In the genomic region with DNA sequence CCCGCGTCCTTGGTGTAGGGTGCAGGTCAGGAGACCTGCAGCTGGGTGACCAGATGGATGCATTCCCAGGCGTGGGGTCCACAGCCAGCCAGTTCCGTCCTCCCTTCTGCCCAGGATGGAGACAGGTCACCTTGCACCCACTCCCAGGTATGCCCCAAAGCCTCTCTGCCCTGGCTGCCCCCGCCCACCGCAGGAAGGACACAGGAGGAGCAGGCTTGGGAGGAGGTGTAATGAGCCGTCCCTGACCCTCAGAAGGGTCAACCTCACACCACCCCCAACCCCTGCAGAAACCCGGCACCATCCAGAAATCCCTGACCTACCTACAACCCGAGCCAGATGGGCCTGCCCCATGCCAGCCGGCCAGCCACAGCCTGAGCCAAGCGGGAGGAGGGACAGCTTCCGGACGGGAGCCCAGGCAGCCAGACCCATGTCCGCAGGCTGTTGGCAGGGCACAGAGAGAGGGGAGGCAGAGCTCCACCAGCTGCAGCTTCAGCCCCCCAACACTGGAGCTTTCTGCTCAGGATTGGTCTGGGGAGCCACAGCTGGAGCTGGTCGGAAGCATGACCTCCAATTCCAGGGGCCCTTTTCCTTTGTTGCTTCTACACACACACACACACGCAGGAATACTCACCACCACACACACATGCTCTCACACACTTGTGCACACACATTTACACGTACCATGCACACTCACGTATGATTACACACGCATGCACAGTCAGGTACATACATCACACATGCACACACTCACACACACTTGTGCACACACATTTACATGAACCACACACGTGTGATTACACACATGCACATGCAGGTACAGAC, we compare ENCODE assay signal across 16 cellular contexts. TPM values are rescaled to one million over a fixed set of nuclear protein-coding genes. Genes with fewer than 3 reads are reported as not detected.
DNase-seq lines count a peak whose midpoint lies in the region; ATAC-seq and TF ChIP-seq lines count a peak whose summit lies in the region.
"Had no signal": no experiment of that assay in that cellular context is flagged by ENCODE, and none has a peak within 500 bp of the region (broad histone marks: within the 10 kb centered on the region; RNA-seq: fewer than 3 reads in every experiment).

No MANE protein-coding gene starts in this region.

- H3K4me1 ChIP-seq in psoas muscle, result peaks cover 34% of the 10 kb centered on the region
- H3K4me1 ChIP-seq: HAP-1 had no signal

- H3K36me3 ChIP-seq in H7 (replicated peaks; ENCODE audit: control insufficient read depth, insufficient read depth, low read length), result no peaks in the 10 kb centered on the region
- no peaks in the 10 kb centered on the region for H3K36me3 ChIP-seq in psoas muscle (ENCODE audit: insufficient read depth in 1 of 2, low read depth in 1 of 2)
- no peaks in the 10 kb centered on the region for H3K36me3 ChIP-seq in WERI-Rb-1
- H3K36me3 ChIP-seq: HAP-1 had no signal

- H3K4me3 ChIP-seq in H7 (ENCODE audit: insufficient read depth, low read depth, low read length), result no peak overlapping the region
- no peak overlapping the region for H3K4me3 ChIP-seq in psoas muscle
- H3K4me3 ChIP-seq in WERI-Rb-1 (ENCODE audit: low read depth, low read length), result no peak overlapping the region
- H3K4me3 ChIP-seq: HAP-1, PC-9 had no signal

- WGBS in psoas muscle, 3 donors, result 24 to 34% (median 33%) methylated on average over 19 to 20 of the region's 20 CpGs

- H3K27me3 ChIP-seq in H7 (ENCODE audit: control insufficient read depth, insufficient read depth, low read length) (peaks cover 23% of the 10 kb centered on the region), psoas muscle (ENCODE audit: insufficient read depth in 3 of 3, low read length in 2 of 3) (peaks cover 0 to 2% (median 1%) of the 10 kb centered on the region in 3 donors), WERI-Rb-1 (ENCODE audit: insufficient read depth, low read depth, severe bottlenecking) (peaks cover 70% of the 10 kb centered on the region)

- ATAC-seq in left cardiac atrium, result peak in 1 of 2 donors; percentile 43
- peak; percentile 19 to 30 (median 21) for ATAC-seq in psoas muscle
- ATAC-seq in HG02588 (IDR thresholded peaks at IDR 0.05; ENCODE audit: unreplicated experiment), result no peak
- ATAC-seq: activated T-cell treated with anti-CD3 and anti-CD28 coated beads, Interleukin-2, amount 50 U/mL, for 72 hours; natural killer cell had no signal

- TF ChIP-seq CTCF in psoas muscle (IDR thresholded peaks at IDR 0.05) (no peak), WERI-Rb-1 (IDR thresholded peaks at IDR 0.05; ENCODE audit: low read depth, low read length) (no peak)

- H3K27ac ChIP-seq in angular gyrus (ENCODE audit: low read depth, low read length) (peak overlapping the region; percentile 18), psoas muscle (peak overlapping the region; percentile 41), WERI-Rb-1 (no peak overlapping the region)
- H3K27ac ChIP-seq: PC-9 had no signal

- intact Hi-C loops in left cardiac atrium (cut with DNase I) (no loop called here), psoas muscle (cut with DNase I) (loop anchor here in 1 of 2 donors (10.0 kb wide), 1 partner anchor 90 kb away; a partner anchor contains a TSS)

- DNase-seq in H7 (peak; percentile 51), left cardiac atrium (peak; percentile 24), psoas muscle (peak in 1 of 2 donors; percentile 77), ecto neural progenitor cell (ENCODE audit: low spot score) (no peak), inferior parietal cortex (ENCODE audit: extremely low spot score) (no peak), WERI-Rb-1 (no peak)
- DNase-seq: activated CD4-positive, alpha-beta T cell treated with anti-CD3 and anti-CD28 coated beads, Interleukin-2, amount 50 U/mL, for 4 hours; activated T-cell treated with anti-CD3 and anti-CD28 coated beads, Interleukin-2, amount 50 U/mL, for 72 hours; CD4-positive, CD25-positive, alpha-beta regulatory T cell; mesenchymal stem cell; natural killer cell; NCI-H1105 treated with DMSO at 0.1 percent for 48 hours; PC-9 had no signal

- H3K9me3 ChIP-seq in psoas muscle (no peaks in the 10 kb centered on the region), WERI-Rb-1 (ENCODE audit: severe bottlenecking) (no peaks in the 10 kb centered on the region)
- H3K9me3 ChIP-seq: HAP-1 had no signal

RNA-seq across cellular contexts. Expression of a gene that starts 5.3 kb away (rescaled TPM):
- total RNA-seq in H7 (2014; rRNA removed; shearing (Covaris generic)), result 0.42 and 0.74 TPM in 2 replicates
- total RNA-seq in left cardiac atrium (under 1 TPM; 0.27 to 0.76 TPM), psoas muscle (1 to 10 TPM; 1.6 to 6.1 (median 2.7) TPM)
- 1 to 10 TPM in 1 of 3 donors, under 1 TPM in 2; 0.70 to 1.2 (median 0.83) TPM for polyA plus RNA-seq in psoas muscle
- polyA plus RNA-seq: CD4-positive, CD25-positive, alpha-beta regulatory T cell had no signal

RNA-seq across cellular contexts. Expression of a gene that starts 18.6 kb away (rescaled TPM):
- 177 and 235 TPM in 2 replicates for total RNA-seq in H7 (2014; rRNA removed; shearing (Covaris generic))
- total RNA-seq in left cardiac atrium (100 to 1,000 TPM; 635 to 667 TPM), psoas muscle (100 to 1,000 TPM; 343 to 950 (median 608) TPM)
- 1,000 to 10,000 TPM in 2 of 3 donors, 100 to 1,000 TPM in 1; 674 to 1,317 (median 1,217) TPM for polyA plus RNA-seq in psoas muscle

RNA-seq across cellular contexts. Expression of a gene that starts 48.1 kb away (rescaled TPM):
- not detected in 2 replicates for total RNA-seq in H7 (2014; rRNA removed; shearing (Covaris generic))
- not detected for total RNA-seq in left cardiac atrium
- total RNA-seq in psoas muscle, result not detected
- not detected for polyA plus RNA-seq in psoas muscle
- total RNA-seq: activated T-cell treated with anti-CD3 and anti-CD28 coated beads, Interleukin-2, amount 50 U/mL, for 72 hours; CD4-positive, CD25-positive, alpha-beta regulatory T cell; natural killer cell; PC-9 had no signal
- polyA plus RNA-seq: CD4-positive, CD25-positive, alpha-beta regulatory T cell had no signal

Comparison
In these comparisons a context has a peak if more than half of its experiments do, and no peak if none do; other contexts are left out.
1. DNase-seq: peak in H7 (single experiment) and left cardiac atrium (single experiment); none in ecto neural progenitor cell (single experiment), inferior parietal cortex (single experiment) and WERI-Rb-1 (single experiment).